8 cellular contexts compared by ENCODE assay signal in genomic region chr16:1474796-1475551, GRCh38.
A peak's percentile ranks its signal among the peaks of the same experiment; 100 is the strongest.
DNase-seq lines count a peak whose midpoint lies in the region; ATAC-seq and TF ChIP-seq lines count a peak whose summit lies in the region.

Gene CLCN7, minus strand, starts transcription at chr16:1475028. Its CDS starts 54 bp downstream, at chr16:1474974.

- peak; percentile 66 for DNase-seq in SIG-M5 treated with dmso at 0.1 percent for 504 hours (lab: John Stamatoyannopoulos, UW; ENCODE audit: unreplicated experiment)
- no peak for DNase-seq in SIG-M5 (lab: John Stamatoyannopoulos, UW)
- peak; percentile 55 for DNase-seq in NCI-H2107 (lab: John Stamatoyannopoulos, UW)
- DNase-seq in WERI-Rb-1: peak; percentile 89
- peak; percentile 90 to 97 for DNase-seq in T47D (ENCODE audit: low read depth in 1 of 2, low spot score in 1 of 2)

- no peaks in the 10 kb centered on the region for H3K9me3 ChIP-seq in WERI-Rb-1 (ENCODE audit: severe bottlenecking)
- H3K9me3 ChIP-seq in iPS-20b (ENCODE audit: insufficient read depth, low read depth, low read length): no peaks in the 10 kb centered on the region

- no peak for TF ChIP-seq CTCF in WERI-Rb-1 (IDR thresholded peaks at IDR 0.05; ENCODE audit: low read depth, low read length)

- H3K27ac ChIP-seq in WERI-Rb-1 (peak within 1 kb of the TSS; percentile 99), iPS-20b (ENCODE audit: low read length) (peak within 1 kb of the TSS; percentile 58), skin epidermis (peak within 1 kb of the TSS; percentile 85 to 99 (median 98))

- peak within 1 kb of the TSS; percentile 77 for H3K9ac ChIP-seq in iPS-20b (ENCODE audit: low read depth, low read length)

- H3K4me3 ChIP-seq in WERI-Rb-1 (ENCODE audit: low read depth, low read length) (peak within 1 kb of the TSS; percentile 88), iPS-20b (ENCODE audit: low read length) (peak within 1 kb of the TSS; percentile 81), skin epidermis (peak within 1 kb of the TSS; percentile 68 to 100 (median 96))

- peaks cover 4% of the 10 kb centered on the region; the same call in 1 of the 2 replicates for H3K4me1 ChIP-seq in iPS-20b (ENCODE audit: insufficient read depth, low read length)

- H3K36me3 ChIP-seq in WERI-Rb-1 (peaks cover 3% of the 10 kb centered on the region), iPS-20b (ENCODE audit: insufficient read depth, low read depth, low read length) (no peaks in the 10 kb centered on the region)

- ATAC-seq in HG02973 (IDR thresholded peaks at IDR 0.05; ENCODE audit: unreplicated experiment): peak; percentile 77

- H3K27me3 ChIP-seq in WERI-Rb-1 (ENCODE audit: insufficient read depth, low read depth, severe bottlenecking) (no peaks in the 10 kb centered on the region), iPS-20b (ENCODE audit: insufficient read depth, low read length) (peaks cover 14% of the 10 kb centered on the region)

- in situ Hi-C loops in T47D (cut with HindIII; ENCODE audit: low pct_unique_long_range_greater_than_20kb, low sequenced_read_pairs): no loop called here
